Comparison of ENCODE assay signal across 11 cellular contexts in genomic region chr4:159178147-159178541, GRCh38.
DNase-seq lines count a peak whose midpoint lies in the region; ATAC-seq and TF ChIP-seq lines count a peak whose summit lies in the region.
"Had no signal": no experiment of that assay in that cellular context is flagged by ENCODE, and none has a peak within 500 bp of the region (broad histone marks: within the 10 kb centered on the region; RNA-seq: fewer than 3 reads in every experiment).

No MANE protein-coding gene starts in this region.

- TF ChIP-seq CTCF in Caco-2 (IDR thresholded peaks at IDR 0.05; ENCODE audit: insufficient read depth in 1 of 2, low read depth in 1 of 2, low read length in 1 of 2, severe bottlenecking in 1 of 2, unreplicated experiment in 1 of 2) = no peak

- BruUV-seq in Caco-2 (replicated peaks; lab: Mats Ljungman, UMichigan) = no TSS peak

- peak overlapping the region; percentile 49 for H3K27ac Mint-ChIP-seq in Caco-2 (ENCODE audit: unreplicated experiment)

- intact Hi-C loops in Caco-2 (cut with micrococcal nuclease; ENCODE audit: unreplicated experiment) = loop anchor here (5.0 kb wide), 1 partner anchor 506 kb away; the partner anchor contains the start of genes C4orf46 and ETFDH

- H3K27me3 ChIP-seq in Caco-2 (replicated peaks; ENCODE audit: control insufficient read depth, insufficient read depth, low read length) = no peaks in the 10 kb centered on the region
- H3K27me3 ChIP-seq: stomach had no signal

- no peaks in the 10 kb centered on the region for H3K36me3 Mint-ChIP-seq in Caco-2 (ENCODE audit: insufficient read depth, unreplicated experiment)

- H3K4me3 ChIP-seq in Caco-2 (ENCODE audit: low read depth, low read length) = no peak overlapping the region
- H3K4me3 ChIP-seq: stomach had no signal

- H3K9me3 ChIP-seq in Caco-2 = no peaks in the 10 kb centered on the region
- H3K9me3 ChIP-seq: stomach had no signal

- H3K36me3 ChIP-seq in Caco-2 (ENCODE audit: control insufficient read depth, insufficient read depth, low read length) = no peaks in the 10 kb centered on the region
- H3K36me3 ChIP-seq: stomach had no signal

- H3K27me3 Mint-ChIP-seq in Caco-2 (ENCODE audit: insufficient read depth, unreplicated experiment) = no peaks in the 10 kb centered on the region

- no peak overlapping the region for H3K4me3 Mint-ChIP-seq in Caco-2 (ENCODE audit: unreplicated experiment)

- H3K4me1 Mint-ChIP-seq in Caco-2 (ENCODE audit: low read depth, unreplicated experiment) = peaks cover 47% of the 10 kb centered on the region

- H3K4me1 ChIP-seq in Caco-2 = peaks cover 39% of the 10 kb centered on the region

- POLR2A ChIA-PET in Caco-2 (lab: Charles Lee) = no interaction called here

- no peaks in the 10 kb centered on the region for H3K9me3 Mint-ChIP-seq in Caco-2 (ENCODE audit: unreplicated experiment)

- ATAC-seq in GM21529 (IDR thresholded peaks at IDR 0.05; ENCODE audit: unreplicated experiment) = peak; percentile 27

- DNase-seq in Caco-2 (no peak), NCI-H1694 (lab: John Stamatoyannopoulos, UW) (peak; percentile 22), fibroblast of peridontal ligament (ENCODE audit: extremely low read depth) (peak; percentile 59), NCI-H1048 (lab: John Stamatoyannopoulos, UW) (no peak), NCI-H2081 treated with DMSO at 0.1 percent for 48 hours (lab: John Stamatoyannopoulos, UW) (no peak), mucosa of gallbladder (ENCODE audit: low spot score) (no peak), DMS153 treated with DMSO at 0.1 percent for 48 hours (lab: John Stamatoyannopoulos, UW; ENCODE audit: unreplicated experiment) (no peak)
- DNase-seq: DMS79 treated with DMSO at 0.1 percent for 48 hours, kidney glomerular epithelial cell, stomach had no signal

- CTCF ChIA-PET in Caco-2 (lab: Charles Lee) = no interaction called here

Comparison
In these comparisons a context has a peak if more than half of its experiments do, and no peak if none do; other contexts are left out.
1. DNase-seq: peak in NCI-H1694 (single experiment) and fibroblast of peridontal ligament (single experiment); none in Caco-2 (0 of 2), NCI-H1048 (single experiment), NCI-H2081 treated with DMSO at 0.1 percent for 48 hours (single experiment), mucosa of gallbladder (single experiment) and DMS153 treated with DMSO at 0.1 percent for 48 hours (single experiment).